8 cellular contexts compared by ENCODE assay signal in genomic region chr7:101138149-101138870, GRCh38. TPM values are rescaled to one million over a fixed set of nuclear protein-coding genes. Genes with fewer than 3 reads are reported as not detected.
DNase-seq lines count a peak whose midpoint lies in the region; ATAC-seq and TF ChIP-seq lines count a peak whose summit lies in the region.

No MANE protein-coding gene starts in this region.

- peak overlapping the region; percentile 38 for H3K27ac Mint-ChIP-seq in glutamatergic neuron (ENCODE audit: unreplicated experiment)

- 18% methylated on average over 9 of the region's 17 CpGs for WGBS in HUES64
- WGBS in psoas muscle, 3 donors: 9 to 10% (median 9%) methylated on average over 17 of the region's 17 CpGs

- H3K9me3 ChIP-seq in HUES64 (ENCODE audit: insufficient read depth, low read depth, low read length) (no peaks in the 10 kb centered on the region), psoas muscle (no peaks in the 10 kb centered on the region), uterus (no peaks in the 10 kb centered on the region)

- DNase-seq in Ammon's horn (ENCODE audit: low spot score) (peak; percentile 48), SIG-M5 treated with dmso at 0.1 percent for 504 hours (lab: John Stamatoyannopoulos, UW; ENCODE audit: unreplicated experiment) (peak; percentile 92), glutamatergic neuron (peak; percentile 73), psoas muscle (peak; percentile 84 to 88), uterus (peak; percentile 86 to 96)
- DNase-seq in activated naive CD4-positive, alpha-beta T cell (lab: John Stamatoyannopoulos, UW): peak; percentile 26 to 67 (median 43)

- no peaks in the 10 kb centered on the region for H3K36me3 Mint-ChIP-seq in glutamatergic neuron (ENCODE audit: unreplicated experiment)

- TF ChIP-seq CTCF in glutamatergic neuron (IDR thresholded peaks at IDR 0.05; ENCODE audit: partially characterized antibody, unreplicated experiment) (peak; percentile 82), psoas muscle (IDR thresholded peaks at IDR 0.05) (peak; percentile 74), uterus (IDR thresholded peaks at IDR 0.05) (peak; percentile 69 to 90 (median 82))

- H3K27me3 ChIP-seq in HUES64 (ENCODE audit: insufficient read depth, low read length) (no peaks in the 10 kb centered on the region), psoas muscle (ENCODE audit: insufficient read depth in 3 of 3, low read length in 2 of 3) (peaks cover 0 to 22% (median 2%) of the 10 kb centered on the region in 3 donors), uterus (no peaks in the 10 kb centered on the region)

- H3K27ac ChIP-seq in HUES64 (ENCODE audit: low read depth, low read length): peak overlapping the region; percentile 79
- H3K27ac ChIP-seq in psoas muscle: peak overlapping the region; percentile 65
- H3K27ac ChIP-seq in uterus: peak overlapping the region; percentile 58 to 84

- intact Hi-C loops in psoas muscle (cut with DNase I) (no loop called here), uterus (cut with DNase I; ENCODE audit: low total_unique reads) (loop anchor here (5.0 kb wide), 1 partner anchor 41 kb away; no protein-coding TSS in a partner anchor)

- peak overlapping the region; percentile 59 for H3K9ac ChIP-seq in HUES64 (ENCODE audit: low read depth, low read length)

- peak overlapping the region; percentile 25; the same call in 1 of the 2 replicates for H3K4me3 ChIP-seq in HUES64 (ENCODE audit: low read length)
- H3K4me3 ChIP-seq in psoas muscle: peak overlapping the region; percentile 28
- no peak overlapping the region for H3K4me3 ChIP-seq in uterus

- no peak overlapping the region for H3K4me3 Mint-ChIP-seq in glutamatergic neuron (ENCODE audit: unreplicated experiment)

- H3K4me1 ChIP-seq in HUES64 (ENCODE audit: insufficient read depth, low read length): peaks cover 29% of the 10 kb centered on the region
- H3K4me1 ChIP-seq in psoas muscle: peaks cover 15% of the 10 kb centered on the region
- no peaks in the 10 kb centered on the region for H3K4me1 ChIP-seq in uterus

- H3K4me1 Mint-ChIP-seq in glutamatergic neuron (ENCODE audit: low read depth, unreplicated experiment): peaks cover 2% of the 10 kb centered on the region

- H3K9me3 Mint-ChIP-seq in glutamatergic neuron (ENCODE audit: unreplicated experiment): peaks cover under 1% of the 10 kb centered on the region

- TF ChIP-seq POLR2A in GM19099 (IDR thresholded peaks at IDR 0.05; ENCODE audit: extremely low read depth, insufficient read length, low read depth): peak; percentile 35
- TF ChIP-seq POLR2A in uterus (IDR thresholded peaks at IDR 0.05): peak in 1 of 2 donors; percentile 39

- H3K36me3 ChIP-seq in HUES64 (ENCODE audit: insufficient read depth, low read length) (peaks cover 7% of the 10 kb centered on the region; the same call in 1 of the 2 replicates), psoas muscle (ENCODE audit: insufficient read depth in 1 of 2, low read depth in 1 of 2) (no peaks in the 10 kb centered on the region), uterus (no peaks in the 10 kb centered on the region)

- peaks cover 8% of the 10 kb centered on the region for H3K27me3 Mint-ChIP-seq in glutamatergic neuron (ENCODE audit: unreplicated experiment)

- ATAC-seq in psoas muscle: peak; percentile 91 to 95 (median 93)

RNA-seq across cellular contexts. Expression of gene SERPINE1, which starts 11.4 kb away (rescaled TPM):
- polyA plus RNA-seq in HUES64 (2013, experiment 1 of 2): 5.2 TPM
- 6.8 TPM for polyA plus RNA-seq in HUES64 (2013, experiment 2 of 2)
- total RNA-seq in glutamatergic neuron (ENCODE audit: unreplicated experiment): not detected
- 10 to 100 TPM in 1 of 4 donors, 1 to 10 TPM in 3; 7.1 to 14.4 (median 7.4) TPM for total RNA-seq in psoas muscle
- polyA plus RNA-seq in psoas muscle: 100 to 1,000 TPM in 1 of 3 donors, 1 to 10 TPM in 2; 4.3 to 269 (median 5.9) TPM
- total RNA-seq in uterus: 10 to 100 TPM in 1 of 4 donors, 1 to 10 TPM in 2, under 1 TPM in 1; 0.51 to 10.6 (median 5.5) TPM

RNA-seq across cellular contexts. Expression of gene AP1S1, which starts 16.0 kb away (rescaled TPM):
- 46.6 TPM for polyA plus RNA-seq in HUES64 (2013, experiment 1 of 2)
- 60.5 TPM for polyA plus RNA-seq in HUES64 (2013, experiment 2 of 2)
- total RNA-seq in glutamatergic neuron (ENCODE audit: unreplicated experiment) (50.4 TPM), psoas muscle (1 to 10 TPM; 5.7 to 7.1 (median 6.6) TPM), uterus (10 to 100 TPM in 3 of 4 donors, 1 to 10 TPM in 1; 9.2 to 59.6 (median 30.2) TPM)
- polyA plus RNA-seq in psoas muscle: 10 to 100 TPM; 11.1 to 29.9 (median 17.8) TPM

RNA-seq across cellular contexts. Expression of gene VGF, which starts 27.1 kb away (rescaled TPM):
- 18.8 TPM for polyA plus RNA-seq in HUES64 (2013, experiment 1 of 2)
- 15.0 TPM for polyA plus RNA-seq in HUES64 (2013, experiment 2 of 2)
- total RNA-seq in glutamatergic neuron (ENCODE audit: unreplicated experiment) (8.4 TPM), psoas muscle (under 1 TPM in 1 of 4 donors, not detected in 3; 0.10 TPM), uterus (under 1 TPM in 1 of 4 donors, not detected in 3; 0.14 TPM)
- polyA plus RNA-seq in psoas muscle: 1 to 10 TPM in 1 of 3 donors, under 1 TPM in 1, not detected in 1; 0.03 to 4.3 TPM

RNA-seq across cellular contexts. Expression of gene NAT16, which starts 41.8 kb away (rescaled TPM):
- polyA plus RNA-seq in HUES64 (2013, experiment 1 of 2): not detected
- 0.32 TPM for polyA plus RNA-seq in HUES64 (2013, experiment 2 of 2)
- 2.4 TPM for total RNA-seq in glutamatergic neuron (ENCODE audit: unreplicated experiment)
- total RNA-seq in psoas muscle: not detected
- under 1 TPM in 1 of 3 donors, not detected in 2; 0.01 TPM for polyA plus RNA-seq in psoas muscle
- not detected for total RNA-seq in uterus

RNA-seq across cellular contexts. Expression of gene TRIM56, which starts 53.0 kb away (rescaled TPM):
- polyA plus RNA-seq in HUES64 (2013, experiment 1 of 2): 5.8 TPM
- 5.0 TPM for polyA plus RNA-seq in HUES64 (2013, experiment 2 of 2)
- total RNA-seq in glutamatergic neuron (ENCODE audit: unreplicated experiment) (0.61 TPM), psoas muscle (10 to 100 TPM; 10.1 to 15.7 (median 13.8) TPM), uterus (10 to 100 TPM in 3 of 4 donors, 1 to 10 TPM in 1; 9.7 to 73.0 (median 26.3) TPM)
- polyA plus RNA-seq in psoas muscle: 10 to 100 TPM in 1 of 3 donors, 1 to 10 TPM in 2; 3.2 to 13.3 (median 5.8) TPM

Comparison
In these comparisons a context has a peak if more than half of its experiments do, and no peak if none do; other contexts are left out.
1. H3K4me3 ChIP-seq: peak in HUES64 (single experiment) and psoas muscle (single experiment); none in uterus (0 of 2).
2. Peak in every context shown above with its lines, with median percentiles within 50 percentile points of each other: DNase-seq, H3K27ac ChIP-seq and CTCF ChIP-seq.